ENCODE assay signal across 8 cellular contexts in genomic region chr19:18324373-18324731, GRCh38. TPM values are rescaled to one million over a fixed set of nuclear protein-coding genes. Genes with fewer than 3 reads are reported as not detected.
DNase-seq lines count a peak whose midpoint lies in the region; ATAC-seq, FAIRE-seq and TF ChIP-seq lines count a peak whose summit lies in the region.
"Not testable (repeated sequence)": the region's sequence is repeated elsewhere in the genome, so short reads cannot be mapped to it uniquely, and the experiment has no call there.

No MANE protein-coding gene starts in this region.

- not testable (repeated sequence) for H4K20me1 ChIP-seq in hepatocyte (ENCODE audit: insufficient read depth, poor library complexity, severe bottlenecking); neural progenitor cell (ENCODE audit: low read depth)

- H3F3A ChIP-seq in neural progenitor cell (ENCODE audit: low read depth): peaks cover 36% of the 10 kb centered on the region

- H3K27me3 Mint-ChIP-seq in T-helper 1 cell treated with Interleukin-12 subunit alpha and Interleukin-12 subunit beta and Interleukin-4 antibody, amounts not matched to agents 30 μg/mL and 1 μg/mL, for 36 hours (ENCODE audit: low read depth); activated T-helper 17 cell treated with anti-CD3 and anti-CD28 coated beads, Interleukin-2, amount 50 U/mL, for 72 hours; neural progenitor cell (ENCODE audit: insufficient read depth, low read depth): not testable (repeated sequence)

- H3K36me3 ChIP-seq in HUES48 (ENCODE audit: control insufficient read depth, insufficient read depth, low read length): peaks cover 16% of the 10 kb centered on the region
- H3K36me3 ChIP-seq in hepatocyte (replicated peaks; ENCODE audit: insufficient read depth, low read depth); neural progenitor cell; stomach smooth muscle (ENCODE audit: control insufficient read depth in 2 of 2, insufficient read depth in 2 of 2, low read length in 2 of 2): not testable (repeated sequence)

- H2AFZ ChIP-seq in hepatocyte; neural progenitor cell (replicated peaks): not testable (repeated sequence)

- 31% methylated on average over 6 of the region's 6 CpGs for WGBS in A549 (ENCODE audit: missing lambda C conversion rate)
- WGBS in hepatocyte (ENCODE audit: low lambda C conversion rate, missing lambda C conversion rate): 73% methylated on average over 6 of the region's 6 CpGs

- H3K4me1 Mint-ChIP-seq in T-helper 1 cell treated with Interleukin-12 subunit alpha and Interleukin-12 subunit beta and Interleukin-4 antibody, amounts not matched to agents 30 μg/mL and 1 μg/mL, for 36 hours (ENCODE audit: low read depth): peaks cover 46% of the 10 kb centered on the region
- peaks cover 30% of the 10 kb centered on the region for H3K4me1 Mint-ChIP-seq in activated T-helper 17 cell treated with anti-CD3 and anti-CD28 coated beads, Interleukin-2, amount 50 U/mL, for 72 hours
- H3K4me1 Mint-ChIP-seq in neural progenitor cell: peaks cover 44% of the 10 kb centered on the region

- H3K4me2 ChIP-seq in A549 (peak overlapping the region; percentile 94; the same call in 1 of the 3 replicates), hepatocyte (peak overlapping the region; percentile 80)
- H3K4me2 ChIP-seq in neural progenitor cell: not testable (repeated sequence)

- not testable (repeated sequence) for H3K9ac ChIP-seq in HUES48 (ENCODE audit: low read depth, low read length); neural progenitor cell
- H3K9ac ChIP-seq in stomach smooth muscle (ENCODE audit: low read length in 2 of 2): peak overlapping the region in 1 of 2 donors; percentile 81

- not testable (repeated sequence) for H3K27me3 ChIP-seq in HUES48 (ENCODE audit: control insufficient read depth, insufficient read depth, low read length); hepatocyte; neural progenitor cell; stomach smooth muscle (ENCODE audit: control insufficient read depth in 1 of 2, insufficient read depth in 2 of 2, low read length in 2 of 2)

- not testable (repeated sequence) for TF ChIP-seq RAD21 in A549 (conservative IDR thresholded peaks at IDR 0.05 in 1 of 2, IDR thresholded peaks at IDR 0.05 in 1 of 2)

- peak overlapping the region; percentile 88 to 93 for H3K27ac ChIP-seq in A549
- H3K27ac ChIP-seq in HUES48 (ENCODE audit: low read depth, low read length): peak overlapping the region; percentile 97
- peak overlapping the region; percentile 97 for H3K27ac ChIP-seq in cingulate gyrus (ENCODE audit: low read depth, low read length)
- H3K27ac ChIP-seq in hepatocyte: peak overlapping the region; percentile 93
- H3K27ac ChIP-seq in neural progenitor cell: not testable (repeated sequence)
- peak overlapping the region; percentile 90 for H3K27ac ChIP-seq in stomach smooth muscle (ENCODE audit: low read length)

- not testable (repeated sequence) for TF ChIP-seq POLR2A in A549 (IDR thresholded peaks at IDR 0.05; ENCODE audit: low read length)

- H3K4me1 ChIP-seq in A549: peaks cover 40% of the 10 kb centered on the region
- H3K4me1 ChIP-seq in HUES48 (ENCODE audit: control insufficient read depth, insufficient read depth, low read length): peaks cover 22% of the 10 kb centered on the region
- peaks cover 41% of the 10 kb centered on the region for H3K4me1 ChIP-seq in hepatocyte (ENCODE audit: insufficient read depth)
- peaks cover 22% of the 10 kb centered on the region for H3K4me1 ChIP-seq in neural progenitor cell
- H3K4me1 ChIP-seq in stomach smooth muscle (ENCODE audit: control insufficient read depth, insufficient read depth, low read length): peaks cover 35% of the 10 kb centered on the region

- TF ChIP-seq CTCF in A549 (IDR thresholded peaks at IDR 0.05); hepatocyte (IDR thresholded peaks at IDR 0.05; ENCODE audit: poor library complexity); neural progenitor cell (IDR thresholded peaks at IDR 0.05): not testable (repeated sequence)

- H3K9me3 Mint-ChIP-seq in T-helper 1 cell treated with Interleukin-12 subunit alpha and Interleukin-12 subunit beta and Interleukin-4 antibody, amounts not matched to agents 30 μg/mL and 1 μg/mL, for 36 hours; activated T-helper 17 cell treated with anti-CD3 and anti-CD28 coated beads, Interleukin-2, amount 50 U/mL, for 72 hours; neural progenitor cell: not testable (repeated sequence)

- not testable (repeated sequence) for H3K4me3 Mint-ChIP-seq in T-helper 1 cell treated with Interleukin-12 subunit alpha and Interleukin-12 subunit beta and Interleukin-4 antibody, amounts not matched to agents 30 μg/mL and 1 μg/mL, for 36 hours
- H3K4me3 Mint-ChIP-seq in activated T-helper 17 cell treated with anti-CD3 and anti-CD28 coated beads, Interleukin-2, amount 50 U/mL, for 72 hours: peak overlapping the region; percentile 92
- H3K4me3 Mint-ChIP-seq in neural progenitor cell: peak overlapping the region; percentile 85

- H3K9me2 ChIP-seq in hepatocyte (replicated peaks; ENCODE audit: insufficient read depth): not testable (repeated sequence)

- FAIRE-seq in A549 (lab: Jason Lieb, UNC): not testable (repeated sequence)

- POLR2A ChIA-PET in A549 (lab: Yijun Ruan, JAX): not testable (repeated sequence)

- TF ChIP-seq EP300 in A549 (IDR thresholded peaks at IDR 0.05): not testable (repeated sequence)

- H3K79me2 ChIP-seq in hepatocyte (peaks cover 27% of the 10 kb centered on the region), neural progenitor cell (ENCODE audit: low read depth) (peaks cover 35% of the 10 kb centered on the region)

- H3K36me3 Mint-ChIP-seq in T-helper 1 cell treated with Interleukin-12 subunit alpha and Interleukin-12 subunit beta and Interleukin-4 antibody, amounts not matched to agents 30 μg/mL and 1 μg/mL, for 36 hours (ENCODE audit: low read depth): peaks cover 23% of the 10 kb centered on the region
- peaks cover 29% of the 10 kb centered on the region for H3K36me3 Mint-ChIP-seq in activated T-helper 17 cell treated with anti-CD3 and anti-CD28 coated beads, Interleukin-2, amount 50 U/mL, for 72 hours (ENCODE audit: low read depth)
- H3K36me3 Mint-ChIP-seq in neural progenitor cell: not testable (repeated sequence)

- peak overlapping the region; percentile 90 for H3K27ac Mint-ChIP-seq in T-helper 1 cell treated with Interleukin-12 subunit alpha and Interleukin-12 subunit beta and Interleukin-4 antibody, amounts not matched to agents 30 μg/mL and 1 μg/mL, for 36 hours
- H3K27ac Mint-ChIP-seq in activated T-helper 17 cell treated with anti-CD3 and anti-CD28 coated beads, Interleukin-2, amount 50 U/mL, for 72 hours; neural progenitor cell: not testable (repeated sequence)

- not testable (repeated sequence) for H3K4me3 ChIP-seq in A549; HUES48 (ENCODE audit: low read depth, low read length); hepatocyte; neural progenitor cell; stomach smooth muscle (ENCODE audit: low read length in 2 of 2)

- CTCF ChIA-PET in A549 (lab: Yijun Ruan, JAX): interaction anchor here (1.2 to 7.6 kb wide), 2 partner anchors 9 to 46 kb away, joined by 3 to 158 read pairs; partner anchors contain the start of genes IQCN and JUND

- H3K9me3 ChIP-seq in A549; HUES48 (ENCODE audit: control insufficient read depth, insufficient read depth, low read length); hepatocyte (ENCODE audit: low read depth); neural progenitor cell (ENCODE audit: low read depth); stomach smooth muscle (ENCODE audit: control insufficient read depth in 2 of 2, low read length in 2 of 2): not testable (repeated sequence)

- DNase-seq in A549 (ENCODE audit: low read depth in 1 of 2, low spot score in 1 of 2); hepatocyte (ENCODE audit: low spot score); neural progenitor cell (ENCODE audit: low spot score): not testable (repeated sequence)

- ATAC-seq in A549; activated T-helper 17 cell treated with anti-CD3 and anti-CD28 coated beads, Interleukin-2, amount 50 U/mL, for 72 hours (replicated peaks): not testable (repeated sequence)

RNA-seq across cellular contexts. Expression of gene LSM4, which starts 1.5 kb away (rescaled TPM):
- polyA plus RNA-seq in A549 (2011; rRNA removed) (106 and 154 TPM in 2 replicates), A549 (2017; fragmentation: RNase III; extraction: RNeasy Plus Mini Kit Qiagen cat#74134 plus additional on column Dnase treatment) (169 to 180 TPM (median 171 TPM) in 3 replicates), hepatocyte (218 and 226 TPM in 2 replicates)
- polyA plus RNA-seq in A549 (2012; cell fraction: cytosol; rRNA removed): 311 and 362 TPM in 2 replicates
- polyA plus RNA-seq in A549 (2012; cell fraction: nucleus; rRNA removed): 158 and 166 TPM in 2 replicates
- polyA minus RNA-seq in A549 (2011; rRNA and poly(A)+ RNA removed): 51.2 and 54.0 TPM in 2 replicates
- 100 to 1,000 TPM; 176 to 252 TPM for total RNA-seq in activated T-helper 17 cell treated with anti-CD3 and anti-CD28 coated beads, Interleukin-2, amount 50 U/mL, for 72 hours
- total RNA-seq in hepatocyte (185 and 202 TPM in 2 replicates), neural progenitor cell (ENCODE audit: low replicate concordance) (440 and 768 TPM in 2 replicates)

RNA-seq across cellular contexts. Expression of gene PGPEP1, which starts 16.0 kb away (rescaled TPM):
- polyA plus RNA-seq in A549 (2011; rRNA removed): 7.1 and 8.6 TPM in 2 replicates
- 2.4 and 3.9 TPM in 2 replicates for polyA plus RNA-seq in A549 (2012; cell fraction: cytosol; rRNA removed)
- 2.9 and 3.5 TPM in 2 replicates for polyA plus RNA-seq in A549 (2012; cell fraction: nucleus; rRNA removed)
- 4.5 to 5.9 TPM (median 5.3 TPM) in 3 replicates for polyA plus RNA-seq in A549 (2017; fragmentation: RNase III; extraction: RNeasy Plus Mini Kit Qiagen cat#74134 plus additional on column Dnase treatment)
- polyA minus RNA-seq in A549 (2011; rRNA and poly(A)+ RNA removed): 23.2 and 30.1 TPM in 2 replicates
- total RNA-seq in activated T-helper 17 cell treated with anti-CD3 and anti-CD28 coated beads, Interleukin-2, amount 50 U/mL, for 72 hours: 10 to 100 TPM; 38.9 to 46.0 TPM
- total RNA-seq in hepatocyte: 35.0 and 36.1 TPM in 2 replicates
- 24.8 and 26.8 TPM in 2 replicates for polyA plus RNA-seq in hepatocyte
- total RNA-seq in neural progenitor cell (ENCODE audit: low replicate concordance): 2.1 and 5.7 TPM in 2 replicates

RNA-seq across cellular contexts. Expression of gene JUND, which starts 42.9 kb away (rescaled TPM):
- polyA plus RNA-seq in A549 (2011; rRNA removed) (52.9 and 68.9 TPM in 2 replicates), A549 (2017; fragmentation: RNase III; extraction: RNeasy Plus Mini Kit Qiagen cat#74134 plus additional on column Dnase treatment) (52.6 to 70.4 TPM (median 65.1 TPM) in 3 replicates), hepatocyte (698 and 768 TPM in 2 replicates)
- polyA plus RNA-seq in A549 (2012; cell fraction: cytosol; rRNA removed): 96.0 and 202 TPM in 2 replicates
- polyA plus RNA-seq in A549 (2012; cell fraction: nucleus; rRNA removed): 69.5 and 147 TPM in 2 replicates
- polyA minus RNA-seq in A549 (2011; rRNA and poly(A)+ RNA removed): 23.0 and 35.5 TPM in 2 replicates
- total RNA-seq in activated T-helper 17 cell treated with anti-CD3 and anti-CD28 coated beads, Interleukin-2, amount 50 U/mL, for 72 hours: 100 to 1,000 TPM; 177 to 324 TPM
- total RNA-seq in hepatocyte (307 and 379 TPM in 2 replicates), neural progenitor cell (ENCODE audit: low replicate concordance) (51.7 and 107 TPM in 2 replicates)

RNA-seq across cellular contexts. Expression of gene IQCN, which starts 50.1 kb away (rescaled TPM):
- polyA plus RNA-seq in A549 (2011; rRNA removed) (0.34 and 0.63 TPM in 2 replicates), A549 (2017; fragmentation: RNase III; extraction: RNeasy Plus Mini Kit Qiagen cat#74134 plus additional on column Dnase treatment) (0.49 to 0.64 TPM (median 0.50 TPM) in 3 replicates), hepatocyte (1.5 and 2.3 TPM in 2 replicates)
- polyA plus RNA-seq in A549 (2012; cell fraction: cytosol; rRNA removed): 0.17 and 0.21 TPM in 2 replicates
- 2.2 and 2.4 TPM in 2 replicates for polyA plus RNA-seq in A549 (2012; cell fraction: nucleus; rRNA removed)
- 1.5 and 2.2 TPM in 2 replicates for polyA minus RNA-seq in A549 (2011; rRNA and poly(A)+ RNA removed)
- 1 to 10 TPM; 1.1 to 1.3 TPM for total RNA-seq in activated T-helper 17 cell treated with anti-CD3 and anti-CD28 coated beads, Interleukin-2, amount 50 U/mL, for 72 hours
- total RNA-seq in hepatocyte (3.7 and 3.9 TPM in 2 replicates), neural progenitor cell (ENCODE audit: low replicate concordance) (0.11 and 1.4 TPM in 2 replicates)
